1 cellular context compared by ENCODE assay signal in genomic region chr14:75866981-75867380, GRCh38.
TF ChIP-seq lines count a peak whose summit lies in the region.

No MANE protein-coding gene starts in this region.

TF ChIP-seq in K562, 482 proteins besides CTCF, POLR2A, EP300 and RAD21 (continued from another document):
- TF ChIP-seq ZBTB40 (IDR thresholded peaks at IDR 0.05), result peak; percentile 90
- TF ChIP-seq ZBTB40 (CRISPR knock-in tag; IDR thresholded peaks at IDR 0.05), result peak; percentile 91
- TF ChIP-seq POLR2G (IDR thresholded peaks at IDR 0.05; ENCODE audit: low read depth, low read length), result no peak
- TF ChIP-seq ZBTB33 (CRISPR knock-in tag; IDR thresholded peaks at IDR 0.05), result peak; percentile 36; the same call in 1 of the 2 replicates
- no peak for TF ChIP-seq E2F1 (CRISPR knock-in tag; IDR thresholded peaks at IDR 0.05)
- no peak for TF ChIP-seq MCM7 (IDR thresholded peaks at IDR 0.05)
- TF ChIP-seq FOXK2 (conservative IDR thresholded peaks at IDR 0.05 in 1 of 2, IDR thresholded peaks at IDR 0.05 in 1 of 2; ENCODE audit: low read depth in 2 of 2), result no peak
- TF ChIP-seq PRDM10 (IDR thresholded peaks at IDR 0.05; ENCODE audit: partially characterized antibody), result no peak
- TF ChIP-seq COPS2 (conservative IDR thresholded peaks at IDR 0.05), result no peak
- no peak for TF ChIP-seq CBX2 (IDR thresholded peaks at IDR 0.05; ENCODE audit: insufficient read depth, low read length, poor library complexity, severe bottlenecking)
- no peak for TF ChIP-seq SIX5 (IDR thresholded peaks at IDR 0.05; ENCODE audit: borderline replicate concordance in 1 of 2, insufficient read depth in 1 of 2, low read depth in 1 of 2, low read length in 2 of 2)
